ENCODE assay signal across 1 cellular context in the genomic region with DNA sequence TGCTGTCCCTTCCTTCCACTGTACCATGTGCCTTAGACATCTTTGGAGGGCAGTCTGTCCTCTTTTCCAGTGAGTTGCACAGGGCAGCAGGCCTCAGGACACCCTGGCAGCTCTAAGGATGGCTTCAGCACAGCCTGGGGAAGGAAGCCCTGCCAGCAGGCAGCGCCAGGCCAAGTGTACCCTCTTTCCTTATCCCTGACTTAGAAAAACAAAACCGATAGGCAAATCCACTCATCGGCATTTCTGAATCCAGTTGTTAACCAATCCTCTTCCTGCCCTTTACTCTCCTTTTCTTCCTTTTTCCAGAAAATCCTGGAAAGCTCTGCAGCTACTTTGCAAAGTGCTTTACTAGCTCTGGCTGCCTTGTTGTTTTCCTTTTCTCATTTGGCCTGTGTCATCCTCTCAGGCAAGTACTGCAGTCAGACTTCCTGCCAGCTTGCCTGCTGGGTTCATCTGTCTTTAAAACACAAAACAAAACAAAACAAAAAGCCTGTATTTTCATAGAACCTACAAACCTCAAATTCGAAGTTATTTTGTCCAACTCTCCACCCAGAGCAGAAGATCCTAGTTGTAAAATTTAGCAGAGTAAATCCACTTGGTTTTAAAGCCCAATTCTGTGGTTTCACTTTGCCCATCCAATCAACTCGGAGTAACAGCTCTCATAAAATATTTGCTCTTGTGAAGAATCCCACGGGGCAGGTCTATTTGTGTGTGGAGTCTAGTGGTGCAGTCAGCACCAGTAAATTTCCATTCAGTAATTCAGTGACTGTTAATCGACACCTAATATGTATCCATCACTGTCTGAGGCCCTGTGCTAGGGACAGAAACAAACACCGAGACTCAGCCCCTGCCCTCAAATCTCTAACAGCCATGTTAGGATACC.
TF ChIP-seq lines count a peak whose summit lies in the region.

No MANE protein-coding gene starts in this region.

TF ChIP-seq in A549, 52 proteins besides CTCF, POLR2A, EP300 and RAD21 (continued from another document):
- TF ChIP-seq, protein P1, sequence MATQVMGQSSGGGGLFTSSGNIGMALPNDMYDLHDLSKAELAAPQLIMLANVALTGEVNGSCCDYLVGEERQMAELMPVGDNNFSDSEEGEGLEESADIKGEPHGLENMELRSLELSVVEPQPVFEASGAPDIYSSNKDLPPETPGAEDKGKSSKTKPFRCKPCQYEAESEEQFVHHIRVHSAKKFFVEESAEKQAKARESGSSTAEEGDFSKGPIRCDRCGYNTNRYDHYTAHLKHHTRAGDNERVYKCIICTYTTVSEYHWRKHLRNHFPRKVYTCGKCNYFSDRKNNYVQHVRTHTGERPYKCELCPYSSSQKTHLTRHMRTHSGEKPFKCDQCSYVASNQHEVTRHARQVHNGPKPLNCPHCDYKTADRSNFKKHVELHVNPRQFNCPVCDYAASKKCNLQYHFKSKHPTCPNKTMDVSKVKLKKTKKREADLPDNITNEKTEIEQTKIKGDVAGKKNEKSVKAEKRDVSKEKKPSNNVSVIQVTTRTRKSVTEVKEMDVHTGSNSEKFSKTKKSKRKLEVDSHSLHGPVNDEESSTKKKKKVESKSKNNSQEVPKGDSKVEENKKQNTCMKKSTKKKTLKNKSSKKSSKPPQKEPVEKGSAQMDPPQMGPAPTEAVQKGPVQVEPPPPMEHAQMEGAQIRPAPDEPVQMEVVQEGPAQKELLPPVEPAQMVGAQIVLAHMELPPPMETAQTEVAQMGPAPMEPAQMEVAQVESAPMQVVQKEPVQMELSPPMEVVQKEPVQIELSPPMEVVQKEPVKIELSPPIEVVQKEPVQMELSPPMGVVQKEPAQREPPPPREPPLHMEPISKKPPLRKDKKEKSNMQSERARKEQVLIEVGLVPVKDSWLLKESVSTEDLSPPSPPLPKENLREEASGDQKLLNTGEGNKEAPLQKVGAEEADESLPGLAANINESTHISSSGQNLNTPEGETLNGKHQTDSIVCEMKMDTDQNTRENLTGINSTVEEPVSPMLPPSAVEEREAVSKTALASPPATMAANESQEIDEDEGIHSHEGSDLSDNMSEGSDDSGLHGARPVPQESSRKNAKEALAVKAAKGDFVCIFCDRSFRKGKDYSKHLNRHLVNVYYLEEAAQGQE (IDR thresholded peaks at IDR 0.05): no peak
- TF ChIP-seq, protein P2, sequence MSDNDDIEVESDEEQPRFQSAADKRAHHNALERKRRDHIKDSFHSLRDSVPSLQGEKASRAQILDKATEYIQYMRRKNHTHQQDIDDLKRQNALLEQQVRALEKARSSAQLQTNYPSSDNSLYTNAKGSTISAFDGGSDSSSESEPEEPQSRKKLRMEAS (IDR thresholded peaks at IDR 0.05): no peak; the same call in 1 of the 2 replicates
- TF ChIP-seq RNF2 (IDR thresholded peaks at IDR 0.05; ENCODE audit: borderline replicate concordance, low read depth): no peak
- TF ChIP-seq TP53 (CRISPR knock-in tag; IDR thresholded peaks at IDR 0.05): peak; percentile 66; the same call in 1 of the 2 replicates
- TF ChIP-seq JUNB (IDR thresholded peaks at IDR 0.05): no peak
- TF ChIP-seq NFE2L2 (conservative IDR thresholded peaks at IDR 0.05; ENCODE audit: low read length): no peak
- TF ChIP-seq, protein P3, sequence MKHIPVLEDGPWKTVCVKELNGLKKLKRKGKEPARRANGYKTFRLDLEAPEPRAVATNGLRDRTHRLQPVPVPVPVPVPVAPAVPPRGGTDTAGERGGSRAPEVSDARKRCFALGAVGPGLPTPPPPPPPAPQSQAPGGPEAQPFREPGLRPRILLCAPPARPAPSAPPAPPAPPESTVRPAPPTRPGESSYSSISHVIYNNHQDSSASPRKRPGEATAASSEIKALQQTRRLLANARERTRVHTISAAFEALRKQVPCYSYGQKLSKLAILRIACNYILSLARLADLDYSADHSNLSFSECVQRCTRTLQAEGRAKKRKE (CRISPR knock-in tag; IDR thresholded peaks at IDR 0.05; ENCODE audit: low read depth): peak; percentile 69
- TF ChIP-seq HOXB5 (CRISPR knock-in tag; IDR thresholded peaks at IDR 0.05): peak; percentile 36; the same call in 1 of the 2 replicates
- no peak for TF ChIP-seq MAZ (IDR thresholded peaks at IDR 0.05; ENCODE audit: borderline replicate concordance, low read depth, low read length)
- TF ChIP-seq RCOR1 (IDR thresholded peaks at IDR 0.05; ENCODE audit: low read depth, low read length): no peak
- no peak for TF ChIP-seq NR3C1 (IDR thresholded peaks at IDR 0.05)
- no peak for TF ChIP-seq CBX2 (IDR thresholded peaks at IDR 0.05; ENCODE audit: borderline replicate concordance, low read depth)
- TF ChIP-seq NPAS2 (CRISPR knock-in tag; IDR thresholded peaks at IDR 0.05; ENCODE audit: borderline replicate concordance): no peak
- no peak for TF ChIP-seq CEBPB (IDR thresholded peaks at IDR 0.05)
- 0 out of 2 replicates have a peak, but pooled peaks have one; percentile 11 for TF ChIP-seq MYC (IDR thresholded peaks at IDR 0.05; ENCODE audit: borderline replicate concordance, low read length)
